8 cellular contexts compared by ENCODE assay signal in the genomic region with DNA sequence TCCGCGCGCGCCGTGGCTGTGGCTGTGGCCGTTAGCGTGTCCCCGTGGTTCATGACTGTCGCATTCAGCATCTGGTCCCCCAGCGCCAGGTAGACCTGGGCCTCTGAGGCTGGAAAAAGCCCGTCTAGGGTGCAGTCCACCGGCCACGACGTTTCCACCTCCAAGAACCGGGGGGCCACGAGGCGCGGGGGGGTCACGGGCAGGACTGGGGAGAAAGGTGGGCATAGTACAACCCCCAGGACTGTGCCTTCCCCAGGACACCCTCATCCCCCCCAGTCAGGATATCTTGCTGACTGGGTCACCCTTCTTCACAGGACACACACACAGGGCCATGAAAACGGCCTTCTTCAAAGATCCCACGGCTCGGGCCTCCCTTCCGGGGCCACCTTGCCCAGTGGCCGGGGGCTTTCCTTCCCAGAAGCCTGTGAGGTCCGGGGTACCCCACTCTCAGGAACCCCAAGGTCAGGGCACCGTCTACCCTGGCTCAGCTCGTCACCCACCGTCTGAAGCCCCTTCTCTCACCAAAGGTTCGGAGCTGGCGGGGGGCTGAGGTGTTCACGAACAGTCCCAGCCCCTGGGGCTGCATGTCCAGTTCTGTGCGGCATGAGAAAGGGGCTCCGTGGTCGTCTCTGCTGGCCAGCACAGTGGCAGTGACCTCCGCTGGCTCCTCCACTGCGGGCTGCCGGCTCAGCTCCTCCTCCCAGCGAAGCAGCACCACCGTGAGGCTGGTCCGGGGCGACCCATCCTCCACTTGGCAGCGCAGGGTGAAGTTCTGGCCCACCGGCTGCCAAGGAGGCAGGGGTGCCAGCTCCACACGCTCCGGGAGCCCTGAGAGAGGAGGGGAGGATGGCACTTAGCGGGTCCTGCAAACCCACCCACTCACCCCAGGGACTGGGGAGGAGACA. TPM values are rescaled to one million over a fixed set of nuclear protein-coding genes. Genes with fewer than 3 reads are reported as not detected.
A peak's percentile ranks its signal among the peaks of the same experiment; 100 is the strongest.
DNase-seq lines count a peak whose midpoint lies in the region; ATAC-seq and TF ChIP-seq lines count a peak whose summit lies in the region.
"Had no signal": no experiment of that assay in that cellular context is flagged by ENCODE, and none has a peak within 500 bp of the region (broad histone marks: within the 10 kb centered on the region; RNA-seq: fewer than 3 reads in every experiment).

No MANE protein-coding gene starts in this region.

- H3K27ac ChIP-seq in HUES48 (ENCODE audit: low read depth, low read length) (no peak overlapping the region), brain microvascular endothelial cell (no peak overlapping the region), stomach smooth muscle (ENCODE audit: low read length) (no peak overlapping the region), left lung (peak overlapping the region in 1 of 2 donors; percentile 87)

- peaks cover 5% of the 10 kb centered on the region for H3K36me3 ChIP-seq in HUES48 (ENCODE audit: control insufficient read depth, insufficient read depth, low read length)
- peaks cover 1% of the 10 kb centered on the region for H3K36me3 ChIP-seq in brain microvascular endothelial cell (replicated peaks)
- no peaks in the 10 kb centered on the region for H3K36me3 ChIP-seq in kidney epithelial cell (ENCODE audit: control insufficient read depth, insufficient read depth, low read length)
- peaks cover under 1 to 1% of the 10 kb centered on the region in 2 donors for H3K36me3 ChIP-seq in stomach smooth muscle (ENCODE audit: control insufficient read depth in 2 of 2, insufficient read depth in 2 of 2, low read length in 2 of 2)
- peaks cover 0 to 13% of the 10 kb centered on the region in 2 donors for H3K36me3 ChIP-seq in left lung
- H3K36me3 ChIP-seq: cardiac muscle cell had no signal

- H3K9me3 ChIP-seq in HUES48 (ENCODE audit: control insufficient read depth, insufficient read depth, low read length) (no peaks in the 10 kb centered on the region), stomach smooth muscle (ENCODE audit: control insufficient read depth in 2 of 2, low read length in 2 of 2) (no peaks in the 10 kb centered on the region), left lung (no peaks in the 10 kb centered on the region)

- H3K4me1 ChIP-seq in HUES48 (ENCODE audit: control insufficient read depth, insufficient read depth, low read length) (peaks cover 22% of the 10 kb centered on the region), stomach smooth muscle (ENCODE audit: control insufficient read depth, insufficient read depth, low read length) (peaks cover 31% of the 10 kb centered on the region), left lung (peaks cover 10 to 74% of the 10 kb centered on the region in 2 donors)

- intact Hi-C loops in left lung (cut with DNase I), result no loop called here

- H3K27me3 ChIP-seq in HUES48 (ENCODE audit: control insufficient read depth, insufficient read depth, low read length) (peaks cover 6% of the 10 kb centered on the region; the same call in 1 of the 2 replicates), brain microvascular endothelial cell (replicated peaks) (no peaks in the 10 kb centered on the region), kidney epithelial cell (ENCODE audit: control insufficient read depth, insufficient read depth, low read length) (no peaks in the 10 kb centered on the region), stomach smooth muscle (ENCODE audit: control insufficient read depth in 1 of 2, insufficient read depth in 2 of 2, low read length in 2 of 2) (no peaks in the 10 kb centered on the region), left lung (no peaks in the 10 kb centered on the region)
- H3K27me3 ChIP-seq: cardiac muscle cell had no signal

- no peak for ATAC-seq in left lung

- DNase-seq in brain microvascular endothelial cell (no peak), kidney epithelial cell (ENCODE audit: low read depth) (no peak), iPS-NIHi7 (ENCODE audit: extremely low spot score) (no peak), SKM-1 treated with dmso at 0.1 percent for 144 hours (lab: John Stamatoyannopoulos, UW; ENCODE audit: unreplicated experiment) (no peak), left lung (no peak)

- peak overlapping the region; percentile 90 for H3K4me3 ChIP-seq in HUES48 (ENCODE audit: low read depth, low read length)
- H3K4me3 ChIP-seq in brain microvascular endothelial cell (ENCODE audit: low read depth, low read length), result peak overlapping the region; percentile 88
- H3K4me3 ChIP-seq in kidney epithelial cell (ENCODE audit: low read depth, low read length), result peak overlapping the region; percentile 97
- H3K4me3 ChIP-seq in stomach smooth muscle (ENCODE audit: low read length in 2 of 2), result peak overlapping the region; percentile 89 to 91
- no peak overlapping the region for H3K4me3 ChIP-seq in left lung

- TF ChIP-seq CTCF in brain microvascular endothelial cell (IDR thresholded peaks at IDR 0.05; ENCODE audit: low read depth, low read length, missing control alignments), result no peak
- no peak for TF ChIP-seq CTCF in kidney epithelial cell (IDR thresholded peaks at IDR 0.05; ENCODE audit: insufficient read depth, low read length, poor library complexity, severe bottlenecking)
- no peak for TF ChIP-seq CTCF in left lung (IDR thresholded peaks at IDR 0.05)

- H3K9ac ChIP-seq in HUES48 (ENCODE audit: low read depth, low read length) (no peak overlapping the region), stomach smooth muscle (ENCODE audit: low read length in 2 of 2) (no peak overlapping the region)

- in situ Hi-C loops in brain microvascular endothelial cell (cut with HindIII; ENCODE audit: low pct_ligation_motif_present, low sequenced_read_pairs), result no loop called here

RNA-seq across cellular contexts. Expression of a gene that starts 2.1 kb away (rescaled TPM):
- total RNA-seq in kidney epithelial cell (32.9 and 45.6 TPM in 2 replicates), left lung (10 to 100 TPM; 30.9 to 38.7 TPM)

RNA-seq across cellular contexts. Expression of a gene that starts 4.0 kb away (rescaled TPM):
- total RNA-seq in kidney epithelial cell (4.7 and 6.8 TPM in 2 replicates), left lung (10 to 100 TPM; 17.3 to 44.8 TPM)

RNA-seq across cellular contexts. Expression of a gene that starts 19.6 kb away (rescaled TPM):
- total RNA-seq in kidney epithelial cell (43.5 and 73.5 TPM in 2 replicates), left lung (10 to 100 TPM; 19.8 to 25.4 TPM)

RNA-seq across cellular contexts. Expression of a gene that starts 25.8 kb away (rescaled TPM):
- total RNA-seq in kidney epithelial cell (2.3 and 2.9 TPM in 2 replicates), left lung (1 to 10 TPM; 2.8 to 7.8 TPM)

RNA-seq across cellular contexts. Expression of a gene that starts 45.0 kb away (rescaled TPM):
- total RNA-seq in kidney epithelial cell (64.8 and 104 TPM in 2 replicates), left lung (100 to 1,000 TPM; 133 to 175 TPM)

Comparison
In these comparisons a context has a peak if more than half of its experiments do, and no peak if none do; other contexts are left out.
1. H3K4me3 ChIP-seq: peak in HUES48 (single experiment), brain microvascular endothelial cell (single experiment), kidney epithelial cell (single experiment) and stomach smooth muscle (2 of 2); none in left lung (0 of 2).